ENCODE assay signal across 17 cellular contexts in genomic region chr4:3873446-3874415, GRCh38.
DNase-seq lines count a peak whose midpoint lies in the region; FAIRE-seq and TF ChIP-seq lines count a peak whose summit lies in the region.
"Had no signal": no experiment of that assay in that cellular context is flagged by ENCODE, and none has a peak within 500 bp of the region (broad histone marks: within the 10 kb centered on the region; RNA-seq: fewer than 3 reads in every experiment).

No MANE protein-coding gene starts in this region.

- no peak overlapping the region for H4K91ac ChIP-seq in H9 (ENCODE audit: insufficient read length, low read depth, low read length)

- no peak for FAIRE-seq in kidney (lab: Jason Lieb, UNC)
- FAIRE-seq: islet of Langerhans, pancreas had no signal

- H3F3A ChIP-seq in smooth muscle cell (ENCODE audit: low read depth), result no peaks in the 10 kb centered on the region

- H2BK20ac ChIP-seq in H9 (ENCODE audit: low read depth, low read length, poor library complexity, severe bottlenecking), result no peak overlapping the region

- H3K27me3 ChIP-seq in H9 (ENCODE audit: insufficient read depth, low read length) (peaks cover 2% of the 10 kb centered on the region; the same call in 1 of the 2 replicates), smooth muscle cell (ENCODE audit: low read depth) (peaks cover 70% of the 10 kb centered on the region), thyroid gland (no peaks in the 10 kb centered on the region)

- H3K23ac ChIP-seq in H9 (ENCODE audit: insufficient read length, low read depth, low read length), result no peak overlapping the region

- H3K4ac ChIP-seq in H9 (ENCODE audit: low read depth, low read length), result no peak overlapping the region

- H3K9me3 ChIP-seq in H9 (ENCODE audit: control insufficient read depth, low read depth, low read length) (no peaks in the 10 kb centered on the region), kidney (ENCODE audit: control insufficient read depth in 1 of 2, low read length in 2 of 2) (peaks cover 4 to 5% of the 10 kb centered on the region in 2 donors), smooth muscle cell (replicated peaks; ENCODE audit: low read depth) (no peaks in the 10 kb centered on the region), thyroid gland (no peaks in the 10 kb centered on the region)
- H3K9me3 ChIP-seq: gastrocnemius medialis, pancreas had no signal

- peaks cover 87% of the 10 kb centered on the region for H3K27me3 Mint-ChIP-seq in H9 (ENCODE audit: low read depth)

- H3K27ac ChIP-seq in H9 (ENCODE audit: insufficient read length, low read depth, low read length) (no peak overlapping the region), kidney (ENCODE audit: low read depth in 2 of 2, low read length in 2 of 2) (no peak overlapping the region), smooth muscle cell (ENCODE audit: low read depth) (no peak overlapping the region), thyroid gland (no peak overlapping the region)
- H3K27ac ChIP-seq: gastrocnemius medialis, pancreas had no signal

- H3K9me3 Mint-ChIP-seq in H9, result peaks cover 14 to 17% of the 10 kb centered on the region in 2 experiments

- TF ChIP-seq POLR2A in thyroid gland (IDR thresholded peaks at IDR 0.05), result no peak

- no peak overlapping the region for H3K18ac ChIP-seq in H9 (ENCODE audit: insufficient read length, low read depth, low read length)

- H3K4me3 ChIP-seq in kidney (ENCODE audit: low read length in 2 of 2) (no peak overlapping the region), smooth muscle cell (no peak overlapping the region), thyroid gland (replicated peaks in 1 of 3) (no peak overlapping the region)
- H3K4me3 ChIP-seq: gastrocnemius medialis, pancreas had no signal

- peaks cover 5% of the 10 kb centered on the region; the same call in 1 of the 2 replicates for H3K4me1 ChIP-seq in H9 (ENCODE audit: insufficient read depth, low read length)
- H3K4me1 ChIP-seq in kidney (ENCODE audit: control insufficient read depth in 1 of 2, insufficient read depth in 1 of 2, low read depth in 1 of 2, low read length in 2 of 2), result no peaks in the 10 kb centered on the region
- H3K4me1 ChIP-seq in smooth muscle cell (ENCODE audit: low read depth), result no peaks in the 10 kb centered on the region
- H3K4me1 ChIP-seq in thyroid gland, result peaks cover 8 to 11% of the 10 kb centered on the region in 2 donors
- H3K4me1 ChIP-seq: gastrocnemius medialis, pancreas had no signal

- no peaks in the 10 kb centered on the region for H3K79me1 ChIP-seq in H9 (ENCODE audit: insufficient read depth, low read depth, low read length, poor library complexity, severe bottlenecking)

- no CpG with 5 or more reads among the region's 30 CpGs for WGBS in H9 (ENCODE audit: extremely low coverage, insufficient read length, low lambda C conversion rate)
- 71% methylated on average over 28 of the region's 30 CpGs for WGBS in smooth muscle cell (ENCODE audit: low lambda C conversion rate)
- 61 to 73% methylated on average over 25 to 30 of the region's 30 CpGs for WGBS in thyroid gland, 2 donors

- intact Hi-C loops in kidney (cut with DNase I) (no loop called here), thyroid gland (cut with DNase I) (no loop called here)

- H3K23me2 ChIP-seq in H9 (ENCODE audit: insufficient read length, low read depth, low read length, poor library complexity, severe bottlenecking), result peaks cover 9% of the 10 kb centered on the region

- no peak overlapping the region for H2BK5ac ChIP-seq in H9 (ENCODE audit: insufficient read length, low read length)

- no peak overlapping the region for H2BK120ac ChIP-seq in H9 (ENCODE audit: low read depth, low read length, poor library complexity, severe bottlenecking)

- H3K4me1 Mint-ChIP-seq in H9, result peaks cover 18 to 29% of the 10 kb centered on the region in 2 experiments

- no peak overlapping the region for H4K5ac ChIP-seq in H9 (ENCODE audit: insufficient read length, low read depth, low read length)

- no peak overlapping the region for H2BK15ac ChIP-seq in H9 (ENCODE audit: low read depth, low read length)

- DNase-seq in Caki2 (ENCODE audit: low read depth) (peak; percentile 16), H9 (peak; percentile 92), SW480 (ENCODE audit: low spot score) (peak; percentile 66), left kidney (ENCODE audit: low read depth, low spot score) (peak; percentile 34), kidney (no peak), smooth muscle cell (lab: John Stamatoyannopoulos, UW; ENCODE audit: unreplicated experiment) (no peak), thyroid gland (no peak), DMS153 treated with DMSO at 0.1 percent for 48 hours (lab: John Stamatoyannopoulos, UW; ENCODE audit: unreplicated experiment) (no peak)
- DNase-seq: activated CD4-positive, alpha-beta T cell treated with anti-CD3 and anti-CD28 coated beads for 36 hours; activated T-cell treated with anti-CD3 and anti-CD28 coated beads, Interleukin-2, amount 50 U/mL, for 4 hours; C1 segment of cervical spinal cord; cerebellar nuclear complex; DND-41; gastrocnemius medialis; NCI-H524 treated with DMSO at 0.1 percent for 48 hours had no signal

- no peak overlapping the region for H3K56ac ChIP-seq in H9 (ENCODE audit: insufficient read length, low read depth, low read length)

- H2AK5ac ChIP-seq in H9 (ENCODE audit: insufficient read length, low read length), result no peak overlapping the region

- H3K4me2 ChIP-seq in H9 (ENCODE audit: insufficient read depth, insufficient read length, low read length), result peak overlapping the region; percentile 3
- no peak overlapping the region for H3K4me2 ChIP-seq in smooth muscle cell

- no peak overlapping the region for H4K8ac ChIP-seq in H9 (replicated peaks; ENCODE audit: insufficient read length, low read depth, low read length)

- H3K27ac Mint-ChIP-seq in H9, result no peak overlapping the region
- H3K27ac Mint-ChIP-seq: activated CD4-positive, alpha-beta T cell treated with anti-CD3 and anti-CD28 coated beads for 36 hours had no signal

- peak overlapping the region; percentile 16 to 66; a peak in 3 of 5 replicates for H3K4me3 Mint-ChIP-seq in H9
- H3K4me3 Mint-ChIP-seq: activated CD4-positive, alpha-beta T cell treated with anti-CD3 and anti-CD28 coated beads for 36 hours; activated T-cell treated with anti-CD3 and anti-CD28 coated beads, Interleukin-2, amount 50 U/mL, for 4 hours had no signal

- TF ChIP-seq CTCF in H9 (conservative IDR thresholded peaks at IDR 0.05), result no peak
- no peak for TF ChIP-seq CTCF in kidney (IDR thresholded peaks at IDR 0.05; ENCODE audit: borderline replicate concordance, extremely low read depth, insufficient read depth)
- TF ChIP-seq CTCF in smooth muscle cell (IDR thresholded peaks at IDR 0.05; ENCODE audit: borderline replicate concordance, insufficient read depth, poor library complexity, severe bottlenecking), result no peak
- no peak for TF ChIP-seq CTCF in thyroid gland (IDR thresholded peaks at IDR 0.05)

- H3K9ac ChIP-seq in H9 (ENCODE audit: extremely low read depth, insufficient read length, low read length) (no peak overlapping the region), kidney (ENCODE audit: low read length in 2 of 2) (no peak overlapping the region), smooth muscle cell (ENCODE audit: low read depth) (no peak overlapping the region)

- H4K20me1 ChIP-seq in H9 (ENCODE audit: control insufficient read depth, insufficient read depth, insufficient read length) (no peaks in the 10 kb centered on the region), smooth muscle cell (ENCODE audit: low read depth) (no peaks in the 10 kb centered on the region)

- H3T11ph ChIP-seq in H9 (ENCODE audit: low read length), result no peak overlapping the region

- H2AFZ ChIP-seq in H9 (ENCODE audit: low read length) (no peak overlapping the region), smooth muscle cell (ENCODE audit: low read depth) (no peak overlapping the region)

- H3K36me3 ChIP-seq in kidney (ENCODE audit: control insufficient read depth in 1 of 2, insufficient read depth in 2 of 2, low read length in 2 of 2), result no peaks in the 10 kb centered on the region
- H3K36me3 ChIP-seq in smooth muscle cell (ENCODE audit: low read depth), result no peaks in the 10 kb centered on the region
- H3K36me3 ChIP-seq in thyroid gland, result no peaks in the 10 kb centered on the region
- H3K36me3 ChIP-seq: gastrocnemius medialis, pancreas had no signal

- H3K14ac ChIP-seq in H9 (ENCODE audit: insufficient read depth, low read length), result no peak overlapping the region; the same call in 1 of the 2 replicates

- in situ Hi-C loops in Caki2 (cut with HindIII; ENCODE audit: low pct_unique_long_range_greater_than_20kb, low sequenced_read_pairs), result no loop called here

- H3K79me2 ChIP-seq in H9 (ENCODE audit: insufficient read depth, low read length) (no peaks in the 10 kb centered on the region), smooth muscle cell (ENCODE audit: low read depth) (no peaks in the 10 kb centered on the region)

- H3K36me3 Mint-ChIP-seq in H9 (ENCODE audit: insufficient read depth in 1 of 3, low read depth in 3 of 3), result peaks cover 5 to 12% (median 9%) of the 10 kb centered on the region in 3 experiments; a peak in 6 of 7 replicates

- no peak overlapping the region for H2BK12ac ChIP-seq in H9 (ENCODE audit: insufficient read length, low read depth, low read length)

Comparison
In these comparisons a context has a peak if more than half of its experiments do, and no peak if none do; other contexts are left out.
1. DNase-seq: peak in Caki2 (single experiment), H9 (single experiment), SW480 (single experiment) and left kidney (single experiment); none in kidney (single experiment), smooth muscle cell (single experiment), thyroid gland (0 of 2) and DMS153 treated with DMSO at 0.1 percent for 48 hours (single experiment).